In genomic region chr19:39677931-39678889, GRCh38 we compare ENCODE assay signal across 1 cellular context.
A peak's percentile ranks its signal among the peaks of the same experiment; 100 is the strongest.
TF ChIP-seq lines count a peak whose summit lies in the region.

No MANE protein-coding gene starts in this region.

TF ChIP-seq in GM12878, 131 proteins besides CTCF, POLR2A, EP300 and RAD21:
- no peak for TF ChIP-seq ZSCAN29 (IDR thresholded peaks at IDR 0.05)
- no peak for TF ChIP-seq CHD1 (IDR thresholded peaks at IDR 0.05; ENCODE audit: low read depth, low read length)
- no peak for TF ChIP-seq KDM1A (IDR thresholded peaks at IDR 0.05; ENCODE audit: borderline replicate concordance)
- peak; percentile 32; the same call in 1 of the 2 replicates for TF ChIP-seq EED (IDR thresholded peaks at IDR 0.05; ENCODE audit: low read depth)
- TF ChIP-seq FOS (IDR thresholded peaks at IDR 0.05; ENCODE audit: borderline replicate concordance, extremely low read depth, insufficient read length) = no peak
- TF ChIP-seq TCF7 (IDR thresholded peaks at IDR 0.05; ENCODE audit: borderline replicate concordance) = no peak
- no peak for TF ChIP-seq SMAD1 (IDR thresholded peaks at IDR 0.05; ENCODE audit: low read depth, partially characterized antibody)
- TF ChIP-seq POU2F2 (IDR thresholded peaks at IDR 0.05; ENCODE audit: borderline replicate concordance, low read depth, low read length) = 0 out of 3 replicates have a peak, but pooled peaks have one; percentile 8
TF ChIP-seq in GM12878: peak in this region for 2.
